17 cellular contexts compared by ENCODE assay signal in genomic region chrX:109879991-109880390, GRCh38.
DNase-seq lines count a peak whose midpoint lies in the region; ATAC-seq, FAIRE-seq and TF ChIP-seq lines count a peak whose summit lies in the region.
"Had no signal": no experiment of that assay in that cellular context is flagged by ENCODE, and none has a peak within 500 bp of the region (broad histone marks: within the 10 kb centered on the region; RNA-seq: fewer than 3 reads in every experiment).

No MANE protein-coding gene starts in this region.

- H3K27me3 ChIP-seq in GM12878 (replicated peaks in 1 of 2; ENCODE audit: control insufficient read depth in 2 of 2, insufficient read depth in 2 of 2, low read length in 1 of 2) (no peaks in the 10 kb centered on the region), hepatocyte (no peaks in the 10 kb centered on the region), left ventricle myocardium inferior (ENCODE audit: low read depth) (no peaks in the 10 kb centered on the region), heart left ventricle (peaks cover 0 to 4% (median 0%) of the 10 kb centered on the region in 9 donors)

- in situ Hi-C loops in GM12878 (cut with MboI), result loop anchor here (5.0 kb wide), 1 partner anchor 163 kb away; no protein-coding TSS in a partner anchor

- TF ChIP-seq POLR2A in GM12878 (IDR thresholded peaks at IDR 0.05; ENCODE audit: low read depth, low read length) (no peak), heart left ventricle (IDR thresholded peaks at IDR 0.05) (no peak)

- H3K4me2 ChIP-seq in GM12878 (ENCODE audit: control insufficient read depth, insufficient read depth) (no peak overlapping the region), hepatocyte (no peak overlapping the region)

- no peak for TF ChIP-seq CTCF in GM12878 (IDR thresholded peaks at IDR 0.05 in 2 of 3, conservative IDR thresholded peaks at IDR 0.05 in 1 of 3; ENCODE audit: control insufficient read depth in 2 of 3, extremely low read depth in 1 of 3, insufficient read depth in 1 of 3, low read depth in 3 of 3, low read length in 3 of 3)
- no peak for TF ChIP-seq CTCF in hepatocyte (IDR thresholded peaks at IDR 0.05; ENCODE audit: poor library complexity)
- TF ChIP-seq CTCF in nephron (IDR thresholded peaks at IDR 0.05; ENCODE audit: unreplicated experiment in 3 of 3), result no peak
- TF ChIP-seq CTCF in left ventricle myocardium inferior (IDR thresholded peaks at IDR 0.05; ENCODE audit: borderline replicate concordance), result no peak
- TF ChIP-seq CTCF in heart left ventricle (IDR thresholded peaks at IDR 0.05), result no peak

- no peaks in the 10 kb centered on the region for H3K36me3 Mint-ChIP-seq in nephron (ENCODE audit: low read depth)
- no peaks in the 10 kb centered on the region for H3K36me3 Mint-ChIP-seq in stimulated activated memory B cell treated with anti-CD40 and anti-IgM and Interleukin-4, amounts not matched to agents 10 μg/mL and 1 μg/mL and 100 μg/mL, for 72 hours

- no peaks in the 10 kb centered on the region for H3K9me2 ChIP-seq in hepatocyte (replicated peaks; ENCODE audit: insufficient read depth)

- CTCF ChIA-PET in GM12878 (lab: Yijun Ruan, JAX), result interaction anchor here (1.2 to 8.8 kb wide), 7 partner anchors 9 to 394 kb away, joined by 3 to 98 read pairs (median 29); no protein-coding TSS in a partner anchor

- H3K27ac Mint-ChIP-seq in nephron, result peak overlapping the region; percentile 34 to 69 (median 60)
- peak overlapping the region; percentile 28 for H3K27ac Mint-ChIP-seq in stimulated activated memory B cell treated with anti-CD40 and anti-IgM and Interleukin-4, amounts not matched to agents 10 μg/mL and 1 μg/mL and 100 μg/mL, for 72 hours
- H3K27ac Mint-ChIP-seq: B cell; CD4-positive, alpha-beta T cell had no signal

- SMC1A ChIA-PET in GM12878 (lab: Charles Lee; ENCODE audit: uncharacterized antibody, unreplicated experiment), result interaction anchor here (0.5 to 5.8 kb wide), 16 partner anchors 9 to 394 kb away, joined by 3 to 56 read pairs (median 6); no protein-coding TSS in a partner anchor

- RAD21 ChIA-PET in GM12878 (lab: Charles Lee; ENCODE audit: unreplicated experiment), result interaction anchor here (0.8 to 4.5 kb wide), 9 partner anchors 9 to 343 kb away, joined by 3 to 48 read pairs (median 7); partner anchors contain the start of gene NXT2

- H4K20me1 ChIP-seq in GM12878 (ENCODE audit: control insufficient read depth, insufficient read depth) (no peaks in the 10 kb centered on the region), hepatocyte (ENCODE audit: insufficient read depth, poor library complexity, severe bottlenecking) (no peaks in the 10 kb centered on the region)

- no peaks in the 10 kb centered on the region for H3K79me2 ChIP-seq in GM12878 (ENCODE audit: control insufficient read depth, insufficient read depth, low read length)
- H3K79me2 ChIP-seq in hepatocyte, result no peaks in the 10 kb centered on the region

- intact Hi-C loops in GM12878 (cut with micrococcal nuclease; ENCODE audit: unreplicated experiment) (no loop called here), left ventricle myocardium inferior (cut with micrococcal nuclease) (loop anchor here (10.0 kb wide), 2 partner anchors 165 to 395 kb away; partner anchors contain the start of gene GUCY2F), heart left ventricle (cut with DNase I) (loop anchor here in 6 of 10 donors (10.0 kb wide), 2 partner anchors 165 to 395 kb away; partner anchors contain the start of gene GUCY2F (in 3 of the 6))

- TF ChIP-seq RAD21 in GM12878 (IDR thresholded peaks at IDR 0.05; ENCODE audit: insufficient read depth, low read depth, low read length), result no peak

- H3K4me3 Mint-ChIP-seq in nephron, result no peak overlapping the region
- no peak overlapping the region for H3K4me3 Mint-ChIP-seq in stimulated activated memory B cell treated with anti-CD40 and anti-IgM and Interleukin-4, amounts not matched to agents 10 μg/mL and 1 μg/mL and 100 μg/mL, for 72 hours
- H3K4me3 Mint-ChIP-seq: B cell; CD4-positive, alpha-beta T cell had no signal

- H3K4me1 ChIP-seq in GM12878 (ENCODE audit: control insufficient read depth, insufficient read depth, low read length) (no peaks in the 10 kb centered on the region), hepatocyte (ENCODE audit: insufficient read depth) (no peaks in the 10 kb centered on the region), left ventricle myocardium inferior (no peaks in the 10 kb centered on the region), heart left ventricle (peaks cover 0 to 7% (median 0%) of the 10 kb centered on the region in 12 donors)

- POLR2A ChIA-PET in GM12878 (lab: Charles Lee), result interaction anchor here (0.6 to 1.6 kb wide), 8 partner anchors 9 to 167 kb away, joined by 3 to 6 read pairs (median 4); no protein-coding TSS in a partner anchor

- ATAC-seq in GM12878, result peak; percentile 21; the same call in 1 of the 3 replicates
- ATAC-seq in stimulated activated memory B cell treated with anti-CD40 and anti-IgM and Interleukin-4, amounts not matched to agents 10 μg/mL and 1 μg/mL and 100 μg/mL, for 72 hours, result no peak
- ATAC-seq in heart left ventricle, result no peak
- ATAC-seq: K562 had no signal

- peaks cover 10% of the 10 kb centered on the region for H3K4me1 Mint-ChIP-seq in nephron
- peaks cover 27% of the 10 kb centered on the region for H3K4me1 Mint-ChIP-seq in stimulated activated memory B cell treated with anti-CD40 and anti-IgM and Interleukin-4, amounts not matched to agents 10 μg/mL and 1 μg/mL and 100 μg/mL, for 72 hours

- H2AFZ ChIP-seq in GM12878 (ENCODE audit: control insufficient read depth, low read depth, low read length) (no peak overlapping the region), hepatocyte (no peak overlapping the region)
- H2AFZ ChIP-seq: GM23248 had no signal

- no peak for TF ChIP-seq EP300 in GM12878 (IDR thresholded peaks at IDR 0.05; ENCODE audit: borderline replicate concordance in 1 of 2, control insufficient read depth in 1 of 2, low read depth in 2 of 2, low read length in 2 of 2)

- H3K9me3 ChIP-seq in GM12878 (replicated peaks; ENCODE audit: control insufficient read depth, insufficient read depth, low read length) (no peaks in the 10 kb centered on the region), hepatocyte (ENCODE audit: low read depth) (no peaks in the 10 kb centered on the region), left ventricle myocardium inferior (replicated peaks) (no peaks in the 10 kb centered on the region), heart left ventricle (no peaks in the 10 kb centered on the region)

- no peak for FAIRE-seq in GM12878 (lab: Jason Lieb, UNC)
- FAIRE-seq: H54, K562 had no signal

- WGBS in GM12878 (ENCODE audit: insufficient coverage, insufficient replicate concordance, low lambda C conversion rate, missing lambda C conversion rate), result 2% methylated on average over 2 of the region's 2 CpGs
- WGBS in hepatocyte (ENCODE audit: low lambda C conversion rate, missing lambda C conversion rate), result 52% methylated on average over 2 of the region's 2 CpGs
- WGBS in heart left ventricle, 4 donors, result 58 to 79% (median 70%) methylated on average over 2 of the region's 2 CpGs

- H3K36me3 ChIP-seq in GM12878 (ENCODE audit: control insufficient read depth in 2 of 2, insufficient read depth in 2 of 2, low read length in 1 of 2) (no peaks in the 10 kb centered on the region), hepatocyte (replicated peaks; ENCODE audit: insufficient read depth, low read depth) (no peaks in the 10 kb centered on the region), left ventricle myocardium inferior (no peaks in the 10 kb centered on the region), heart left ventricle (no peaks in the 10 kb centered on the region)

- DNase-seq in GM12878 (ENCODE audit: low read depth, low spot score), result no peak
- DNase-seq in hepatocyte (ENCODE audit: low spot score), result no peak
- DNase-seq in COLO829 (ENCODE audit: low spot score), result no peak
- no peak for DNase-seq in left ventricle myocardium inferior
- DNase-seq in heart left ventricle, result no peak
- DNase-seq: C1 segment of cervical spinal cord; CD4-positive, alpha-beta T cell; DMS79 treated with DMSO at 0.1 percent for 48 hours; GM23248; HCEC 1CT; IMR-90 had no signal

- BruUV-seq in GM12878 (replicated peaks; lab: Mats Ljungman, UMichigan), result no TSS peak

- H3K9ac ChIP-seq in GM12878 (ENCODE audit: control insufficient read depth, insufficient read depth, low read length), result no peak overlapping the region
- H3K9ac ChIP-seq: GM23248 had no signal

- no peaks in the 10 kb centered on the region for H3K9me3 Mint-ChIP-seq in nephron
- no peaks in the 10 kb centered on the region for H3K9me3 Mint-ChIP-seq in stimulated activated memory B cell treated with anti-CD40 and anti-IgM and Interleukin-4, amounts not matched to agents 10 μg/mL and 1 μg/mL and 100 μg/mL, for 72 hours
- H3K9me3 Mint-ChIP-seq: CD4-positive, alpha-beta T cell had no signal

- H3K4me3 ChIP-seq in GM12878, result no peak overlapping the region
- no peak overlapping the region for H3K4me3 ChIP-seq in hepatocyte
- H3K4me3 ChIP-seq in left ventricle myocardium inferior, result no peak overlapping the region
- no peak overlapping the region for H3K4me3 ChIP-seq in heart left ventricle
- H3K4me3 ChIP-seq: GM23248, K562 had no signal

- no peaks in the 10 kb centered on the region for H3K27me3 Mint-ChIP-seq in nephron (ENCODE audit: low read depth)
- no peaks in the 10 kb centered on the region for H3K27me3 Mint-ChIP-seq in stimulated activated memory B cell treated with anti-CD40 and anti-IgM and Interleukin-4, amounts not matched to agents 10 μg/mL and 1 μg/mL and 100 μg/mL, for 72 hours
- H3K27me3 Mint-ChIP-seq: B cell; CD4-positive, alpha-beta T cell had no signal

- H3K27ac ChIP-seq in GM12878 (ENCODE audit: control insufficient read depth, insufficient read depth) (no peak overlapping the region), hepatocyte (peak overlapping the region; percentile 15), left ventricle myocardium inferior (replicated peaks) (no peak overlapping the region), heart left ventricle (no peak overlapping the region)
- H3K27ac ChIP-seq: GM23248, HL-60 had no signal

TF ChIP-seq in GM12878, 131 proteins besides CTCF, POLR2A, EP300 and RAD21 (continues in another document):
- TF ChIP-seq NR2C2 (IDR thresholded peaks at IDR 0.05; ENCODE audit: borderline replicate concordance, control insufficient read depth, insufficient read length, low read depth) (no peak), IKZF2 (IDR thresholded peaks at IDR 0.05) (no peak), ZBTB33 (IDR thresholded peaks at IDR 0.05) (no peak)
